Comparison of ENCODE assay signal across 26 cellular contexts in the genomic region with DNA sequence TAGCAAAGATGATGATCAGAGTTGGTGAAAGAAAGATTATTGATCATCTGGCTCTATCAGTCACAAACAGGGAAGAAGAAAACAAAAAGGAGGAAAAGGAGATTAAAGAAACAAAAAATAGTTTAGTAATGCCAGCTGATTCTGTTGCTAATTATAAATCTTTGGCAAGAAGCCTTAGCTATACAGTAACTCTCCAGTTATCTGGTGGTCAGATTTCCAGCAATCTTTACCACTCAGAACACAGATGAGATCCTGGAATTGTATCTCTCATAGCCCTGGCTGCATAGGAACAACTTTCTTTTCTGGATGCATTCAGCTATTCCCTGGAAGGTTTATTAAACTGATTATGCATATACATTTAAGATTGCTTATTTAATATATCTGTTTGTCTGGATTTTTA.
"Had no signal": no experiment of that assay in that cellular context is flagged by ENCODE, and none has a peak within 500 bp of the region (broad histone marks: within the 10 kb centered on the region; RNA-seq: fewer than 3 reads in every experiment).

No MANE protein-coding gene starts in this region.

- H3K4me1 Mint-ChIP-seq: activated naive CD4-positive, alpha-beta T cell treated with anti-CD3 and anti-CD28 coated beads, Interleukin-2, amount 50 U/mL, for 24 hours; endodermal cell; natural killer cell; T-cell had no signal

- H3K27me3 Mint-ChIP-seq: activated naive CD4-positive, alpha-beta T cell treated with anti-CD3 and anti-CD28 coated beads, Interleukin-2, amount 50 U/mL, for 24 hours had no signal

- H3K4me1 ChIP-seq: ascending aorta, esophagus squamous epithelium, gastrocnemius medialis, prostate gland, upper lobe of left lung had no signal

- H3K4me3 ChIP-seq: ascending aorta, esophagus squamous epithelium, gastrocnemius medialis, ovary, prostate gland, upper lobe of left lung had no signal

- H3K9me3 ChIP-seq: ascending aorta, esophagus squamous epithelium, gastrocnemius medialis, ovary, prostate gland, upper lobe of left lung had no signal

- H3K36me3 ChIP-seq: ascending aorta, esophagus squamous epithelium, gastrocnemius medialis, ovary, prostate gland, upper lobe of left lung had no signal

- H3K27ac Mint-ChIP-seq: activated CD8-positive, alpha-beta T cell treated with anti-CD3 and anti-CD28 coated beads, Interleukin-2, amount 10 ng/mL, durations not matched to agents 7 days and 5 days; activated naive CD4-positive, alpha-beta T cell treated with anti-CD3 and anti-CD28 coated beads, Interleukin-2, amount 50 U/mL, for 24 hours; endodermal cell; natural killer cell; T-cell; T-helper 2 cell treated with Interferon-gamma antibody and Interleukin-4, amounts not matched to agents 5 μg/mL and 100 μg/mL, for 36 hours had no signal

- H3K9me3 Mint-ChIP-seq: activated naive CD4-positive, alpha-beta T cell treated with anti-CD3 and anti-CD28 coated beads, Interleukin-2, amount 50 U/mL, for 24 hours; endodermal cell; natural killer cell; T-cell; T-helper 2 cell treated with Interferon-gamma antibody and Interleukin-4, amounts not matched to agents 5 μg/mL and 100 μg/mL, for 36 hours had no signal

- DNase-seq: activated CD4-positive, alpha-beta T cell treated with anti-CD3 and anti-CD28 coated beads for 1 hour; activated CD4-positive, alpha-beta T cell treated with anti-CD3 and anti-CD28 coated beads, Interleukin-2, amount 50 U/mL, for 1 hour; activated CD8-positive, alpha-beta T cell treated with anti-CD3 and anti-CD28 coated beads, Interleukin-2, amount 10 ng/mL, durations not matched to agents 7 days and 5 days; activated gamma-delta T cell treated with Interleukin-2 at 50 U/mL for 16 hours; cortex of kidney; endodermal cell; esophagus squamous epithelium; gastrocnemius medialis; hippocampal formation; left ventricle myocardium superior; mammary epithelial cell; midbrain; natural killer cell; ovary; stimulated activated CD4-positive, alpha-beta T cell treated with anti-CD3 and anti-CD28 coated beads, Interleukin-12 subunit alpha, Interleukin-12 subunit beta, amount 100 ng/mL, for 4 hours; stimulated activated CD4-positive, alpha-beta T cell treated with anti-CD3 and anti-CD28 coated beads, Interleukin-4, amount 100 ng/mL, for 4 hours; stimulated activated naive CD8-positive, alpha-beta T cell treated with anti-CD3 and anti-CD28 coated beads, Interleukin-15, Interleukin-2, amounts not matched to agents 100 U/mL and 50 U/mL, for 24 hours; T-cell; upper lobe of left lung had no signal

- H3K27ac ChIP-seq: ascending aorta, esophagus squamous epithelium, gastrocnemius medialis, ovary, prostate gland, upper lobe of left lung, VCaP had no signal

- H3K27me3 ChIP-seq: ascending aorta, esophagus squamous epithelium, gastrocnemius medialis, ovary, upper lobe of left lung had no signal

- H3K36me3 Mint-ChIP-seq: activated naive CD4-positive, alpha-beta T cell treated with anti-CD3 and anti-CD28 coated beads, Interleukin-2, amount 50 U/mL, for 24 hours; natural killer cell; T-cell had no signal

- ATAC-seq: activated CD8-positive, alpha-beta T cell treated with anti-CD3 and anti-CD28 coated beads, Interleukin-2, amount 10 ng/mL, durations not matched to agents 7 days and 5 days; gastrocnemius medialis; left ventricle myocardium superior; natural killer cell; stimulated activated naive CD8-positive, alpha-beta T cell treated with anti-CD3 and anti-CD28 coated beads, Interleukin-15, Interleukin-2, amounts not matched to agents 100 U/mL and 50 U/mL, for 24 hours; T-cell had no signal

- H3K4me3 Mint-ChIP-seq: activated CD8-positive, alpha-beta T cell treated with anti-CD3 and anti-CD28 coated beads, Interleukin-2, amount 10 ng/mL, durations not matched to agents 7 days and 5 days; activated naive CD4-positive, alpha-beta T cell treated with anti-CD3 and anti-CD28 coated beads, Interleukin-2, amount 50 U/mL, for 24 hours; endodermal cell; natural killer cell; T-cell; T-helper 2 cell treated with Interferon-gamma antibody and Interleukin-4, amounts not matched to agents 5 μg/mL and 100 μg/mL, for 36 hours had no signal

- FAIRE-seq: bronchial epithelial cell, islet of Langerhans had no signal
